Comparison of ENCODE assay signal across 8 cellular contexts in genomic region chr10:70052462-70053211, GRCh38. TPM values are rescaled to one million over a fixed set of nuclear protein-coding genes. Genes with fewer than 3 reads are reported as not detected.
A peak's percentile ranks its signal among the peaks of the same experiment; 100 is the strongest.
DNase-seq lines count a peak whose midpoint lies in the region; ATAC-seq and TF ChIP-seq lines count a peak whose summit lies in the region.

MACROH2A2 (plus strand) TSS chr10:70052846; CDS start chr10:70075659, 22,813 bp downstream.

- DNase-seq in AG10803 (ENCODE audit: low read depth) (peak; percentile 59), SK-N-DZ (ENCODE audit: low spot score) (peak; percentile 89), left colon (peak; percentile 57 to 59), OCI-LY7 (ENCODE audit: low spot score) (no peak)
- peak; percentile 23 to 38 for DNase-seq in stimulated activated CD4-positive, alpha-beta T cell treated with anti-CD3 and anti-CD28 coated beads, Interleukin-2, amount 100 ng/mL, for 24 hours

- H3K9me3 ChIP-seq in HEK293 (ENCODE audit: control insufficient read depth, insufficient read depth, low read depth, low read length) (no peaks in the 10 kb centered on the region), OCI-LY7 (ENCODE audit: low read length) (no peaks in the 10 kb centered on the region)

- H3K4me3 Mint-ChIP-seq in dendritic cell treated with granulocyte-macrophage colony-stimulating factor and Interleukin-4, amounts not matched to agents 40 ng/mL and 50 ng/mL, for 4 days, result peak within 1 kb of the TSS; percentile 77

- no peaks in the 10 kb centered on the region for H3K36me3 ChIP-seq in HEK293 (ENCODE audit: control insufficient read depth in 2 of 2, insufficient read depth in 1 of 2, low read length in 2 of 2)
- H3K36me3 ChIP-seq in OCI-LY7 (ENCODE audit: insufficient read depth, low read length), result no peaks in the 10 kb centered on the region

- POLR2A ChIA-PET in HEK293 (lab: Yijun Ruan, JAX), result interaction anchor here (0.5 to 1.5 kb wide), 5 partner anchors 93 to 1742 kb away, joined by 3 to 5 read pairs (median 3); partner anchors contain the start of gene SAR1A
- POLR2A ChIA-PET in OCI-LY7 (lab: Charles Lee), result no interaction called here

- H3K4me1 ChIP-seq in HEK293 (ENCODE audit: control insufficient read depth, insufficient read depth, low read length), result peaks cover 15% of the 10 kb centered on the region
- H3K4me1 ChIP-seq in OCI-LY7 (ENCODE audit: insufficient read depth, low read length, poor library complexity, severe bottlenecking), result no peaks in the 10 kb centered on the region

- peak within 1 kb of the TSS; percentile 89 for H3K27ac ChIP-seq in HEK293 (ENCODE audit: extremely low read depth, low read depth, low read length)
- no peak within 1 kb of the TSS for H3K27ac ChIP-seq in OCI-LY7 (ENCODE audit: low read depth, low read length, poor library complexity, severe bottlenecking)

- peaks cover 16% of the 10 kb centered on the region for H3K4me1 Mint-ChIP-seq in dendritic cell treated with granulocyte-macrophage colony-stimulating factor and Interleukin-4, amounts not matched to agents 40 ng/mL and 50 ng/mL, for 4 days (ENCODE audit: low read depth)

- CTCF ChIA-PET in HEK293 (lab: Yijun Ruan, JAX), result interaction anchor here (0.5 to 1.6 kb wide), 6 partner anchors 9 to 181 kb away, joined by 3 to 5 read pairs (median 4); no protein-coding TSS in a partner anchor
- CTCF ChIA-PET in OCI-LY7 (lab: Charles Lee; ENCODE audit: unreplicated experiment), result no interaction called here

- peaks cover 48% of the 10 kb centered on the region for H3K27me3 Mint-ChIP-seq in dendritic cell treated with granulocyte-macrophage colony-stimulating factor and Interleukin-4, amounts not matched to agents 40 ng/mL and 50 ng/mL, for 4 days

- no TSS peak for BruUV-seq in OCI-LY7 (replicated peaks; lab: Mats Ljungman, UMichigan)

- H3K4me3 ChIP-seq in AG10803 (ENCODE audit: low read length) (peak within 1 kb of the TSS; percentile 67), HEK293 (ENCODE audit: low read depth, low read length) (peak within 1 kb of the TSS; percentile 56), OCI-LY7 (ENCODE audit: low read depth, low read length, poor library complexity, severe bottlenecking) (no peak within 1 kb of the TSS)

- no peaks in the 10 kb centered on the region for H3K36me3 Mint-ChIP-seq in dendritic cell treated with granulocyte-macrophage colony-stimulating factor and Interleukin-4, amounts not matched to agents 40 ng/mL and 50 ng/mL, for 4 days (ENCODE audit: low read depth)

- H3K79me2 ChIP-seq in OCI-LY7 (ENCODE audit: insufficient read depth, low read depth, low read length), result no peaks in the 10 kb centered on the region

- no peaks in the 10 kb centered on the region for H4K20me1 ChIP-seq in OCI-LY7 (ENCODE audit: insufficient read depth, low read length)

- ATAC-seq in left colon (peak; percentile 93), HG03521 (IDR thresholded peaks at IDR 0.05; ENCODE audit: unreplicated experiment) (no peak)

- peak within 1 kb of the TSS; percentile 55 for H3K27ac Mint-ChIP-seq in dendritic cell treated with granulocyte-macrophage colony-stimulating factor and Interleukin-4, amounts not matched to agents 40 ng/mL and 50 ng/mL, for 4 days

- no peaks in the 10 kb centered on the region for H3K9me2 ChIP-seq in OCI-LY7 (ENCODE audit: insufficient read depth, low read length)

- TF ChIP-seq CTCF in AG10803 (conservative IDR thresholded peaks at IDR 0.05; ENCODE audit: low read length) (peak; percentile 45), HEK293 (tag by site-specific recombination; IDR thresholded peaks at IDR 0.05) (peak; percentile 80), OCI-LY7 (conservative IDR thresholded peaks at IDR 0.05; ENCODE audit: low read length) (no peak)

- H3K4me2 ChIP-seq in OCI-LY7 (ENCODE audit: low read length), result no peak within 1 kb of the TSS

- intact Hi-C loops in dendritic cell treated with granulocyte-macrophage colony-stimulating factor and Interleukin-4, amounts not matched to agents 40 ng/mL and 50 ng/mL, for 4 days (cut with micrococcal nuclease), result no loop called here
- intact Hi-C loops in left colon (cut with DNase I, micrococcal nuclease) (no loop called here), OCI-LY7 (cut with micrococcal nuclease; ENCODE audit: unreplicated experiment) (no loop called here)

- no peaks in the 10 kb centered on the region for H3K9me3 Mint-ChIP-seq in dendritic cell treated with granulocyte-macrophage colony-stimulating factor and Interleukin-4, amounts not matched to agents 40 ng/mL and 50 ng/mL, for 4 days

- H2AFZ ChIP-seq in OCI-LY7 (ENCODE audit: low read length), result no peak within 1 kb of the TSS

TF ChIP-seq in HEK293, 187 proteins besides CTCF, POLR2A, EP300 and RAD21 (continues in another document):
- peak; percentile 88 for TF ChIP-seq ZBTB20 (tag by site-specific recombination; IDR thresholded peaks at IDR 0.05)
- TF ChIP-seq ZNF658 (tag by site-specific recombination; IDR thresholded peaks at IDR 0.05), result no peak
- TF ChIP-seq SP3 (tag by site-specific recombination; IDR thresholded peaks at IDR 0.05), result peak; percentile 13
- TF ChIP-seq ZNF394 (tag by site-specific recombination; IDR thresholded peaks at IDR 0.05; ENCODE audit: borderline replicate concordance), result peak; percentile 19; the same call in 1 of the 2 replicates
- no peak for TF ChIP-seq GFI1B (tag by site-specific recombination; IDR thresholded peaks at IDR 0.05)
- TF ChIP-seq, protein P1, sequence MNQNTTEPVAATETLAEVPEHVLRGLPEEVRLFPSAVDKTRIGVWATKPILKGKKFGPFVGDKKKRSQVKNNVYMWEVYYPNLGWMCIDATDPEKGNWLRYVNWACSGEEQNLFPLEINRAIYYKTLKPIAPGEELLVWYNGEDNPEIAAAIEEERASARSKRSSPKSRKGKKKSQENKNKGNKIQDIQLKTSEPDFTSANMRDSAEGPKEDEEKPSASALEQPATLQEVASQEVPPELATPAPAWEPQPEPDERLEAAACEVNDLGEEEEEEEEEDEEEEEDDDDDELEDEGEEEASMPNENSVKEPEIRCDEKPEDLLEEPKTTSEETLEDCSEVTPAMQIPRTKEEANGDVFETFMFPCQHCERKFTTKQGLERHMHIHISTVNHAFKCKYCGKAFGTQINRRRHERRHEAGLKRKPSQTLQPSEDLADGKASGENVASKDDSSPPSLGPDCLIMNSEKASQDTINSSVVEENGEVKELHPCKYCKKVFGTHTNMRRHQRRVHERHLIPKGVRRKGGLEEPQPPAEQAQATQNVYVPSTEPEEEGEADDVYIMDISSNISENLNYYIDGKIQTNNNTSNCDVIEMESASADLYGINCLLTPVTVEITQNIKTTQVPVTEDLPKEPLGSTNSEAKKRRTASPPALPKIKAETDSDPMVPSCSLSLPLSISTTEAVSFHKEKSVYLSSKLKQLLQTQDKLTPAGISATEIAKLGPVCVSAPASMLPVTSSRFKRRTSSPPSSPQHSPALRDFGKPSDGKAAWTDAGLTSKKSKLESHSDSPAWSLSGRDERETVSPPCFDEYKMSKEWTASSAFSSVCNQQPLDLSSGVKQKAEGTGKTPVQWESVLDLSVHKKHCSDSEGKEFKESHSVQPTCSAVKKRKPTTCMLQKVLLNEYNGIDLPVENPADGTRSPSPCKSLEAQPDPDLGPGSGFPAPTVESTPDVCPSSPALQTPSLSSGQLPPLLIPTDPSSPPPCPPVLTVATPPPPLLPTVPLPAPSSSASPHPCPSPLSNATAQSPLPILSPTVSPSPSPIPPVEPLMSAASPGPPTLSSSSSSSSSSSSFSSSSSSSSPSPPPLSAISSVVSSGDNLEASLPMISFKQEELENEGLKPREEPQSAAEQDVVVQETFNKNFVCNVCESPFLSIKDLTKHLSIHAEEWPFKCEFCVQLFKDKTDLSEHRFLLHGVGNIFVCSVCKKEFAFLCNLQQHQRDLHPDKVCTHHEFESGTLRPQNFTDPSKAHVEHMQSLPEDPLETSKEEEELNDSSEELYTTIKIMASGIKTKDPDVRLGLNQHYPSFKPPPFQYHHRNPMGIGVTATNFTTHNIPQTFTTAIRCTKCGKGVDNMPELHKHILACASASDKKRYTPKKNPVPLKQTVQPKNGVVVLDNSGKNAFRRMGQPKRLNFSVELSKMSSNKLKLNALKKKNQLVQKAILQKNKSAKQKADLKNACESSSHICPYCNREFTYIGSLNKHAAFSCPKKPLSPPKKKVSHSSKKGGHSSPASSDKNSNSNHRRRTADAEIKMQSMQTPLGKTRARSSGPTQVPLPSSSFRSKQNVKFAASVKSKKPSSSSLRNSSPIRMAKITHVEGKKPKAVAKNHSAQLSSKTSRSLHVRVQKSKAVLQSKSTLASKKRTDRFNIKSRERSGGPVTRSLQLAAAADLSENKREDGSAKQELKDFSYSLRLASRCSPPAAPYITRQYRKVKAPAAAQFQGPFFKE (tag by site-specific recombination; IDR thresholded peaks at IDR 0.05; ENCODE audit: borderline replicate concordance), result no peak
- no peak for TF ChIP-seq WT1 (tag by site-specific recombination; IDR thresholded peaks at IDR 0.05)
- TF ChIP-seq HOXC10 (CRISPR knock-in tag; IDR thresholded peaks at IDR 0.05), result no peak
- no peak for TF ChIP-seq ZNF701 (tag by site-specific recombination; IDR thresholded peaks at IDR 0.05)
- peak; percentile 63 for TF ChIP-seq ZNF449 (tag by site-specific recombination; IDR thresholded peaks at IDR 0.05)

RNA-seq across cellular contexts. Expression of gene MACROH2A2, which starts in this region (rescaled TPM):
- 107 and 109 TPM in 2 replicates for polyA plus RNA-seq in SK-N-DZ (2014; cell fraction: cytosol; rRNA removed)
- polyA plus RNA-seq in SK-N-DZ (2014; cell fraction: nucleus; rRNA removed), result 53.0 and 56.0 TPM in 2 replicates
- total RNA-seq in left colon, result 10 to 100 TPM; 10.4 to 11.8 TPM
- total RNA-seq in OCI-LY7 (2014; rRNA removed; shearing (Covaris generic)), result not detected in 2 replicates
- not detected in 2 replicates for total RNA-seq in OCI-LY7 (2022)

Comparison
In these comparisons a context has a peak if more than half of its experiments do, and no peak if none do; other contexts are left out.
1. RNA of gene MACROH2A2 (total RNA-seq): 10.4 to 11.8 TPM in left colon; not detected in OCI-LY7; every median in the first group is over 10 times any median in the second.